ENCODE assay signal across 34 cellular contexts in the genomic region with DNA sequence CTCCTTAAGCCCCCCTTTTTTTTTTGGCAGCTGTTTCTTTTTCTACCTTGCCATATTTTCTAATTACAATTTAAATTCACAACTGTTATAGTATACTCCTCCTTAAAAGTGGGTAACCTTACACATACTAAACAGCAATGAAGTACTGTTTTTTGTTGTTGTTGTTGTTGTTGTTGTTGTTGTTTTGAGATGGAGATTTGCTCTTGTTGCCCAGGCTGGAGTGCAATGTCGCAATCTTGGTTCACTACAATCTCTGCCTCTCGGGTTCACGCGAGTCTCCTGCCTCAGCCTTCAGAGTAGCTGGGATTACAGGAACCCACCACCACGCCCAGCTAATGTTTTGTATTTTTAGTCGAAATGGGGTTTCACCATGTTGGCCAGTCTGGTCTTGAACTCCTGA.
DNase-seq lines count a peak whose midpoint lies in the region; ATAC-seq, FAIRE-seq and TF ChIP-seq lines count a peak whose summit lies in the region.
"Had no signal": no experiment of that assay in that cellular context is flagged by ENCODE, and none has a peak within 500 bp of the region (broad histone marks: within the 10 kb centered on the region; RNA-seq: fewer than 3 reads in every experiment).

No MANE protein-coding gene starts in this region.

- no peak for TF ChIP-seq POLR2A in HepG2 (IDR thresholded peaks at IDR 0.05; ENCODE audit: insufficient read depth in 1 of 2, low read depth in 2 of 2, low read length in 2 of 2)
- TF ChIP-seq POLR2A in right lobe of liver (IDR thresholded peaks at IDR 0.05), result no peak
- TF ChIP-seq POLR2A in IMR-90 (IDR thresholded peaks at IDR 0.05; ENCODE audit: low read depth, low read length), result no peak
- no peak for TF ChIP-seq POLR2A in H1 (IDR thresholded peaks at IDR 0.05; ENCODE audit: control extremely low read depth in 1 of 2, low read depth in 2 of 2, low read length in 2 of 2)

- no peak overlapping the region for H4K91ac ChIP-seq in IMR-90 (ENCODE audit: insufficient read depth, low read depth, low read length)
- no peak overlapping the region for H4K91ac ChIP-seq in H1 (replicated peaks; ENCODE audit: insufficient read length, low read length)

- H3K23ac ChIP-seq in IMR-90 (ENCODE audit: low read depth, low read length) (no peak overlapping the region), H1 (ENCODE audit: insufficient read length) (no peak overlapping the region)

- H3K23me2 ChIP-seq in H1 (ENCODE audit: low read depth, low read length), result no peaks in the 10 kb centered on the region

- BruUV-seq in HepG2 (replicated peaks; lab: Mats Ljungman, UMichigan) (no TSS peak), IMR-90 (replicated peaks; lab: Mats Ljungman, UMichigan) (no TSS peak)

- intact Hi-C loops in HepG2 (cut with micrococcal nuclease; ENCODE audit: unreplicated experiment), result no loop called here
- intact Hi-C loops in right lobe of liver (cut with DNase I), result no loop called here
- intact Hi-C loops in IMR-90 (cut with micrococcal nuclease), result no loop called here
- intact Hi-C loops in kidney (cut with DNase I), result no loop called here

- in situ Hi-C loops in HepG2 (cut with HindIII; ENCODE audit: extremely low pct_ligation_motif_present, low pct_unique_long_range_greater_than_20kb) (no loop called here), IMR-90 (cut with MboI; ENCODE audit: low sequenced_read_pairs) (no loop called here)

- H3K4me2 ChIP-seq in HepG2 (ENCODE audit: low read depth, low read length) (no peak overlapping the region), IMR-90 (ENCODE audit: low read depth, low read length) (no peak overlapping the region), H1 (ENCODE audit: insufficient read depth in 1 of 2, low read depth in 2 of 2, low read length in 2 of 2) (no peak overlapping the region)
- H3K4me2 ChIP-seq: A549; BLaER1; BLaER1 treated with 17β-estradiol and CSF1 and Interleukin-3, amounts not matched to agents 10 nM and 100 nM had no signal

- TF ChIP-seq RAD21 in HepG2 (CRISPR knock-in tag; IDR thresholded peaks at IDR 0.05) (no peak), IMR-90 (IDR thresholded peaks at IDR 0.05; ENCODE audit: low read length) (no peak), H1 (IDR thresholded peaks at IDR 0.05 in 1 of 2, conservative IDR thresholded peaks at IDR 0.05 in 1 of 2; ENCODE audit: low read depth in 2 of 2, low read length in 2 of 2) (no peak)

- H3K4me3 ChIP-seq in HepG2 (replicated peaks in 1 of 3; ENCODE audit: insufficient read depth in 1 of 3, low read depth in 2 of 3, low read length in 3 of 3) (no peak overlapping the region), right lobe of liver (no peak overlapping the region), IMR-90 (ENCODE audit: insufficient read depth, low read depth, low read length) (no peak overlapping the region), H1 (ENCODE audit: extremely low read depth in 1 of 4, insufficient read depth in 2 of 4, low read depth in 3 of 4, low read length in 4 of 4) (no peak overlapping the region), kidney (ENCODE audit: low read length in 2 of 2) (no peak overlapping the region)
- H3K4me3 ChIP-seq: A549; BLaER1; BLaER1 treated with 17β-estradiol and CSF1 and Interleukin-3, amounts not matched to agents 10 nM and 100 nM had no signal

- H3K18ac ChIP-seq in IMR-90 (ENCODE audit: low read depth, low read length), result no peak overlapping the region
- H3K18ac ChIP-seq in H1 (ENCODE audit: extremely low read depth, low read length), result no peak overlapping the region

- H4K20me1 ChIP-seq in HepG2 (ENCODE audit: insufficient read depth, low read length) (no peaks in the 10 kb centered on the region), IMR-90 (ENCODE audit: insufficient read depth, low read length) (no peaks in the 10 kb centered on the region), H1 (replicated peaks in 1 of 2; ENCODE audit: control insufficient read depth in 1 of 2, insufficient read depth in 2 of 2, low read length in 2 of 2) (no peaks in the 10 kb centered on the region)
- H4K20me1 ChIP-seq: BLaER1; BLaER1 treated with 17β-estradiol and CSF1 and Interleukin-3, amounts not matched to agents 10 nM and 100 nM had no signal

- no peak overlapping the region for H2BK12ac ChIP-seq in H1 (ENCODE audit: low read depth, low read length)

- H2BK120ac ChIP-seq in IMR-90 (ENCODE audit: low read depth, low read length), result no peak overlapping the region
- no peak overlapping the region for H2BK120ac ChIP-seq in H1 (replicated peaks; ENCODE audit: low read depth, low read length)

- no peaks in the 10 kb centered on the region for H3K36me3 ChIP-seq in HepG2 (replicated peaks in 1 of 2; ENCODE audit: control insufficient read depth in 1 of 2, insufficient read depth in 2 of 2, low read length in 2 of 2)
- H3K36me3 ChIP-seq in right lobe of liver, result no peaks in the 10 kb centered on the region
- H3K36me3 ChIP-seq in IMR-90 (ENCODE audit: control insufficient read depth, insufficient read depth, low read length), result no peaks in the 10 kb centered on the region
- no peaks in the 10 kb centered on the region for H3K36me3 ChIP-seq in H1 (ENCODE audit: control insufficient read depth in 2 of 4, insufficient read depth in 4 of 4, low read length in 3 of 4)
- H3K36me3 ChIP-seq in kidney (ENCODE audit: control insufficient read depth in 1 of 2, insufficient read depth in 2 of 2, low read length in 2 of 2), result no peaks in the 10 kb centered on the region
- H3K36me3 ChIP-seq: BE2C; BLaER1; BLaER1 treated with 17β-estradiol and CSF1 and Interleukin-3, amounts not matched to agents 10 nM and 100 nM had no signal

- H3K79me1 ChIP-seq in IMR-90 (ENCODE audit: low read depth in 1 of 2, low read length in 2 of 2) (no peaks in the 10 kb centered on the region), H1 (ENCODE audit: low read depth, low read length) (no peaks in the 10 kb centered on the region)

- H3K4ac ChIP-seq in IMR-90 (ENCODE audit: low read depth, low read length) (no peak overlapping the region), H1 (replicated peaks; ENCODE audit: insufficient read length, low read depth, low read length) (no peak overlapping the region)

- POLR2A ChIA-PET in HepG2 (lab: Yijun Ruan, JAX), result no interaction called here
- POLR2A ChIA-PET in IMR-90 (lab: Charles Lee; ENCODE audit: unreplicated experiment), result no interaction called here
- POLR2A ChIA-PET in H1 (lab: Charles Lee; ENCODE audit: partially characterized antibody), result no interaction called here

- H3K9me1 ChIP-seq in IMR-90 (ENCODE audit: insufficient read depth, low read length), result no peaks in the 10 kb centered on the region

- H3K9me3 ChIP-seq in HepG2 (ENCODE audit: low read length) (no peaks in the 10 kb centered on the region), right lobe of liver (no peaks in the 10 kb centered on the region), IMR-90 (ENCODE audit: control insufficient read depth, insufficient read depth, low read length) (no peaks in the 10 kb centered on the region), H1 (ENCODE audit: insufficient read depth in 2 of 2, low read depth in 1 of 2, low read length in 1 of 2) (no peaks in the 10 kb centered on the region), kidney (ENCODE audit: control insufficient read depth in 1 of 2, low read length in 2 of 2) (no peaks in the 10 kb centered on the region)
- H3K9me3 ChIP-seq: A549; BE2C; BLaER1; BLaER1 treated with 17β-estradiol and CSF1 and Interleukin-3, amounts not matched to agents 10 nM and 100 nM; Caco-2 had no signal

- dilution Hi-C loops in IMR-90 (cut with HindIII; ENCODE audit: low sequenced_read_pairs, unreplicated experiment), result no loop called here

- no peak overlapping the region for H2BK15ac ChIP-seq in IMR-90 (ENCODE audit: low read depth, low read length)
- H2BK15ac ChIP-seq in H1 (ENCODE audit: low read length), result no peak overlapping the region

- H4K5ac ChIP-seq in IMR-90 (ENCODE audit: low read depth, low read length) (no peak overlapping the region), H1 (ENCODE audit: insufficient read length, low read depth, low read length) (no peak overlapping the region)

- no peak overlapping the region for H2BK5ac ChIP-seq in IMR-90 (ENCODE audit: low read depth, low read length, poor library complexity, severe bottlenecking)
- no peak overlapping the region for H2BK5ac ChIP-seq in H1 (ENCODE audit: low read depth, low read length)

- H3K4me1 ChIP-seq in HepG2 (ENCODE audit: insufficient read depth, low read length), result no peaks in the 10 kb centered on the region
- H3K4me1 ChIP-seq in right lobe of liver, result no peaks in the 10 kb centered on the region
- no peaks in the 10 kb centered on the region for H3K4me1 ChIP-seq in IMR-90 (ENCODE audit: control insufficient read depth, insufficient read depth, low read length)
- H3K4me1 ChIP-seq in H1 (replicated peaks in 1 of 4; ENCODE audit: control insufficient read depth in 3 of 4, insufficient read depth in 4 of 4, low read length in 3 of 4), result no peaks in the 10 kb centered on the region
- H3K4me1 ChIP-seq in kidney (ENCODE audit: control insufficient read depth in 1 of 2, insufficient read depth in 1 of 2, low read depth in 1 of 2, low read length in 2 of 2), result no peaks in the 10 kb centered on the region
- H3K4me1 ChIP-seq: A549; BLaER1; BLaER1 treated with 17β-estradiol and CSF1 and Interleukin-3, amounts not matched to agents 10 nM and 100 nM; Caco-2 had no signal

- H3K79me2 ChIP-seq in HepG2 (ENCODE audit: insufficient read depth, low read length) (no peaks in the 10 kb centered on the region), H1 (ENCODE audit: control insufficient read depth in 1 of 2, insufficient read depth in 2 of 2, low read length in 2 of 2) (no peaks in the 10 kb centered on the region)

- H3K56ac ChIP-seq in IMR-90 (ENCODE audit: extremely low read depth, insufficient read depth, low read length), result no peak overlapping the region
- H3K56ac ChIP-seq in H1 (replicated peaks; ENCODE audit: insufficient read length, low read depth, low read length), result no peak overlapping the region

- TF ChIP-seq CTCF in HepG2 (CRISPR knock-in tag; IDR thresholded peaks at IDR 0.05) (no peak), right lobe of liver (IDR thresholded peaks at IDR 0.05) (no peak), IMR-90 (conservative IDR thresholded peaks at IDR 0.05; ENCODE audit: low read depth, low read length) (no peak), H1 (IDR thresholded peaks at IDR 0.05; ENCODE audit: control extremely low read depth in 1 of 3, insufficient read depth in 1 of 3, low read depth in 1 of 3, low read length in 3 of 3) (no peak), kidney (IDR thresholded peaks at IDR 0.05; ENCODE audit: borderline replicate concordance, extremely low read depth, insufficient read depth) (no peak)

- H3K14ac ChIP-seq in IMR-90 (replicated peaks; ENCODE audit: low read depth, low read length), result no peak overlapping the region
- H3K14ac ChIP-seq in H1 (ENCODE audit: insufficient read length), result no peak overlapping the region

- CTCF ChIA-PET in HepG2 (lab: Yijun Ruan, JAX; ENCODE audit: low intra/inter-chr PET ratio, low total read pairs) (no interaction called here), IMR-90 (lab: Yijun Ruan, JAX) (no interaction called here), H1 (lab: Charles Lee; ENCODE audit: partially characterized antibody) (no interaction called here)

- H2BK20ac ChIP-seq in IMR-90 (ENCODE audit: low read depth, low read length), result no peak overlapping the region
- H2BK20ac ChIP-seq in H1 (ENCODE audit: low read length), result no peak overlapping the region

- H4K8ac ChIP-seq in IMR-90 (ENCODE audit: low read depth in 2 of 2, low read length in 2 of 2) (no peak overlapping the region), H1 (ENCODE audit: extremely low read depth, insufficient read depth, low read length) (no peak overlapping the region)

- H2AFZ ChIP-seq in HepG2 (ENCODE audit: low read length) (no peak overlapping the region), IMR-90 (replicated peaks; ENCODE audit: low read length, poor library complexity) (no peak overlapping the region), H1 (ENCODE audit: low read length) (no peak overlapping the region)

- no peaks in the 10 kb centered on the region; a peak in 1 of 5 replicates for H3K27me3 ChIP-seq in HepG2 (ENCODE audit: control insufficient read depth in 1 of 2, insufficient read depth in 2 of 2, low read length in 2 of 2)
- no peaks in the 10 kb centered on the region for H3K27me3 ChIP-seq in right lobe of liver
- no peaks in the 10 kb centered on the region for H3K27me3 ChIP-seq in IMR-90 (ENCODE audit: control insufficient read depth, insufficient read depth, low read length)
- H3K27me3 ChIP-seq in H1 (replicated peaks in 1 of 4; ENCODE audit: control insufficient read depth in 3 of 4, extremely low read depth in 1 of 4, insufficient read depth in 3 of 4, low read length in 3 of 4), result no peaks in the 10 kb centered on the region
- H3K27me3 ChIP-seq: BE2C; BLaER1; BLaER1 treated with 17β-estradiol and CSF1 and Interleukin-3, amounts not matched to agents 10 nM and 100 nM had no signal

- FAIRE-seq in HepG2 (lab: Jason Lieb, UNC), result no peak
- no peak for FAIRE-seq in H1 (lab: Jason Lieb, UNC)
- no peak for FAIRE-seq in kidney (lab: Jason Lieb, UNC)
- FAIRE-seq: A549, D721Med had no signal

- H3K27ac ChIP-seq in HepG2 (ENCODE audit: extremely low read length, insufficient read depth, low read length), result no peak overlapping the region
- no peak overlapping the region for H3K27ac ChIP-seq in right lobe of liver
- H3K27ac ChIP-seq in IMR-90 (ENCODE audit: insufficient read depth, low read length), result no peak overlapping the region
- H3K27ac ChIP-seq in H1 (ENCODE audit: low read depth, low read length), result no peak overlapping the region
- H3K27ac ChIP-seq in kidney (ENCODE audit: low read depth in 2 of 2, low read length in 2 of 2), result no peak overlapping the region
- H3K27ac ChIP-seq: 22Rv1; A549; BLaER1; BLaER1 treated with 17β-estradiol and CSF1 and Interleukin-3, amounts not matched to agents 10 nM and 100 nM; C4-2B had no signal

- H2AK9ac ChIP-seq in IMR-90 (replicated peaks; ENCODE audit: low read depth, low read length, poor library complexity), result no peak overlapping the region

- H3K9ac ChIP-seq in HepG2 (ENCODE audit: insufficient read depth, low read depth, low read length) (no peak overlapping the region), IMR-90 (ENCODE audit: low read depth, low read length) (no peak overlapping the region), H1 (replicated peaks in 1 of 4; ENCODE audit: extremely low read depth in 1 of 4, low read depth in 3 of 4, low read length in 3 of 4) (no peak overlapping the region), kidney (ENCODE audit: low read length in 2 of 2) (no peak overlapping the region)
- H3K9ac ChIP-seq: BLaER1; BLaER1 treated with 17β-estradiol and CSF1 and Interleukin-3, amounts not matched to agents 10 nM and 100 nM had no signal

- DNase-seq in HepG2 (ENCODE audit: low spot score) (no peak), right lobe of liver (no peak), IMR-90 (no peak), H1 (ENCODE audit: low read depth in 1 of 2, low spot score in 2 of 2) (no peak), kidney (peak; percentile 22), NCI-H774 (lab: John Stamatoyannopoulos, UW) (no peak), islet precursor cell (no peak)
- DNase-seq in activated CD4-positive, alpha-beta T cell treated with anti-CD3 and anti-CD28 coated beads for 1 hour, result no peak
- DNase-seq: 8988T; ACHN; AML-193; BE2C; C1 segment of cervical spinal cord; Caco-2; Calu3; CD4-positive, alpha-beta memory T cell; CD4-positive, alpha-beta T cell; CD4-positive, CD25-positive, alpha-beta regulatory T cell; CD8-positive, alpha-beta memory T cell; CD8-positive, alpha-beta T cell; COR-L47; DMS 273 treated with DMSO at 0.1 percent for 48 hours; DMS153; DMS53; DMS79; DMS79 treated with DMSO at 0.1 percent for 48 hours; DND-41; EL had no signal

- 27% methylated on average over 6 of the region's 6 CpGs for WGBS in HepG2 (ENCODE audit: low lambda C conversion rate)
- 87% methylated on average over 6 of the region's 6 CpGs for WGBS in right lobe of liver (ENCODE audit: insufficient coverage, low coverage, low lambda C conversion rate, missing lambda C conversion rate)
- WGBS in IMR-90 (ENCODE audit: extremely low coverage in 2 of 2, insufficient read length in 1 of 2), 2 experiments, result no CpG with 5 or more reads among the region's 6 CpGs
- WGBS in H1 (ENCODE audit: extremely low coverage in 1 of 2, insufficient coverage in 1 of 2, insufficient read length in 1 of 2, insufficient replicate concordance in 2 of 2, low coverage in 1 of 2, low lambda C conversion rate in 2 of 2, missing lambda C conversion rate in 1 of 2), 2 experiments, result 91% methylated on average over 6 of the region's 6 CpGs; no CpG with 5 or more reads in 1 of the 2 experiments

- H2AK5ac ChIP-seq in IMR-90 (ENCODE audit: low read depth, low read length) (no peak overlapping the region), H1 (ENCODE audit: low read depth, low read length) (no peak overlapping the region)

- ATAC-seq in HepG2, result no peak
- no peak for ATAC-seq in right lobe of liver
- no peak for ATAC-seq in IMR-90 (ENCODE audit: low read depth)
- ATAC-seq: A549; CD8-positive, alpha-beta T cell had no signal

- TF ChIP-seq EP300 in HepG2 (IDR thresholded peaks at IDR 0.05; ENCODE audit: low read depth in 2 of 2, low read length in 2 of 2), result no peak
- TF ChIP-seq EP300 in HepG2 (CRISPR knock-in tag; IDR thresholded peaks at IDR 0.05; ENCODE audit: borderline replicate concordance), result no peak
- TF ChIP-seq EP300 in H1 (IDR thresholded peaks at IDR 0.05; ENCODE audit: borderline replicate concordance in 1 of 2, low read depth in 2 of 2, low read length in 2 of 2), result no peak
